In genomic region chr20:647479-648019, GRCh38 we compare ENCODE assay signal across 19 cellular contexts. TPM values are rescaled to one million over a fixed set of nuclear protein-coding genes. Genes with fewer than 3 reads are reported as not detected.
DNase-seq lines count a peak whose midpoint lies in the region; ATAC-seq and TF ChIP-seq lines count a peak whose summit lies in the region.
"Had no signal": no experiment of that assay in that cellular context is flagged by ENCODE, and none has a peak within 500 bp of the region (broad histone marks: within the 10 kb centered on the region; RNA-seq: fewer than 3 reads in every experiment).

No MANE protein-coding gene starts in this region.

- peaks cover 3% of the 10 kb centered on the region; the same call in 1 of the 2 replicates for H4K20me1 ChIP-seq in HCT116 (ENCODE audit: insufficient read depth)

- H3K36me3 ChIP-seq in left ventricle myocardium inferior = peaks cover 41% of the 10 kb centered on the region
- peaks cover 5 to 46% (median 40%) of the 10 kb centered on the region in 9 donors for H3K36me3 ChIP-seq in heart left ventricle
- peaks cover 18 to 42% of the 10 kb centered on the region in 2 experiments for H3K36me3 ChIP-seq in HCT116 (ENCODE audit: control insufficient read depth in 1 of 2, insufficient read depth in 2 of 2, low read length in 2 of 2)
- H3K36me3 ChIP-seq in adrenal gland (replicated peaks in 1 of 2) = peaks cover 0 to 36% of the 10 kb centered on the region in 2 donors
- H3K36me3 ChIP-seq in neutrophil = peaks cover 35% of the 10 kb centered on the region
- H3K36me3 ChIP-seq: BE2C had no signal

- no peaks in the 10 kb centered on the region for H3K9me2 ChIP-seq in HCT116 (ENCODE audit: insufficient read depth)

- TSS peak; percentile 4 for BruUV-seq in HCT116 (replicated peaks; lab: Mats Ljungman, UMichigan)

- no peak overlapping the region for H2AFZ ChIP-seq in HCT116 (ENCODE audit: low read depth, low read length, poor library complexity, severe bottlenecking)

- H3K4me2 ChIP-seq in HCT116 (ENCODE audit: low read length) = no peak overlapping the region

- CTCF ChIA-PET in HCT116 (lab: Charles Lee) = interaction anchor here (0.8 to 1.0 kb wide), 2 partner anchors 21 to 80 kb away, joined by 3 read pairs; no protein-coding TSS in a partner anchor

- RAD21 ChIA-PET in HCT116 (lab: Charles Lee; ENCODE audit: low non-redundant PET in 1 of 2, low total read pairs in 2 of 2, uncharacterized antibody in 2 of 2, unreplicated experiment in 2 of 2) = no interaction called here

- intact Hi-C loops in left ventricle myocardium inferior (cut with micrococcal nuclease) (loop anchor here (2.0 kb wide), 1 partner anchor 87 kb away; no protein-coding TSS in a partner anchor), heart left ventricle (cut with DNase I) (loop anchor here in 4 of 10 donors (2.0 to 10.0 kb wide), 3 partner anchors 87 to 295 kb away; no protein-coding TSS in a partner anchor), HCT116 (cut with micrococcal nuclease) (no loop called here), adrenal gland (cut with DNase I) (loop anchor here in 1 of 2 donors (5.0 kb wide), 1 partner anchor 85 kb away; no protein-coding TSS in a partner anchor)

- DNase-seq in left ventricle myocardium inferior (no peak), heart left ventricle (no peak), HCT116 (ENCODE audit: low read depth, low spot score) (no peak), adrenal gland (no peak), DMS153 (lab: John Stamatoyannopoulos, UW) (no peak), epidermal melanocyte (ENCODE audit: insufficient read length, low spot score) (no peak)
- no peak for DNase-seq in effector CD8-positive, alpha-beta T cell (lab: John Stamatoyannopoulos, UW)
- DNase-seq: 8988T; BE2C; C1 segment of cervical spinal cord; Caco-2; CD4-positive, CD25-positive, alpha-beta regulatory T cell; CD8-positive, alpha-beta memory T cell; DMS79; GDM1; GOT3; H7 had no signal

- H3K27me3 ChIP-seq in left ventricle myocardium inferior (ENCODE audit: low read depth) = no peaks in the 10 kb centered on the region
- H3K27me3 ChIP-seq in heart left ventricle = peaks cover 0 to 3% (median 0%) of the 10 kb centered on the region in 9 donors
- no peaks in the 10 kb centered on the region for H3K27me3 ChIP-seq in HCT116 (ENCODE audit: insufficient read depth, low read length)
- no peaks in the 10 kb centered on the region for H3K27me3 ChIP-seq in adrenal gland
- H3K27me3 ChIP-seq in neutrophil = peaks cover 24% of the 10 kb centered on the region
- H3K27me3 ChIP-seq: BE2C had no signal

- H3K4me1 ChIP-seq in left ventricle myocardium inferior = peaks cover 60% of the 10 kb centered on the region
- H3K4me1 ChIP-seq in heart left ventricle = peaks cover 0 to 56% (median 31%) of the 10 kb centered on the region in 12 donors
- peaks cover 17 to 46% of the 10 kb centered on the region in 2 experiments for H3K4me1 ChIP-seq in HCT116 (ENCODE audit: control insufficient read depth in 1 of 2, insufficient read depth in 2 of 2, low read length in 2 of 2)
- peaks cover 30 to 38% of the 10 kb centered on the region in 2 donors for H3K4me1 ChIP-seq in adrenal gland (replicated peaks in 1 of 2)
- H3K4me1 ChIP-seq in neutrophil (ENCODE audit: control insufficient read depth in 1 of 2, insufficient read depth in 1 of 2, low read depth in 1 of 2, low read length in 1 of 2) = peaks cover 11 to 21% of the 10 kb centered on the region in 2 experiments
- H3K4me1 ChIP-seq: BE2C, Caco-2 had no signal

- H3K9me3 ChIP-seq in left ventricle myocardium inferior (replicated peaks) (peaks cover 6% of the 10 kb centered on the region), heart left ventricle (peaks cover 0 to 7% (median 0%) of the 10 kb centered on the region in 12 donors), HCT116 (ENCODE audit: control insufficient read depth in 1 of 2, insufficient read depth in 1 of 2, low read depth in 1 of 2, low read length in 2 of 2) (peaks cover 4 to 17% of the 10 kb centered on the region in 2 experiments; a peak in 2 of 4 replicates), adrenal gland (replicated peaks in 1 of 3) (no peaks in the 10 kb centered on the region), neutrophil (no peaks in the 10 kb centered on the region)
- H3K9me3 ChIP-seq: BE2C, Caco-2 had no signal

- peak overlapping the region; percentile 66 for H3K27ac ChIP-seq in left ventricle myocardium inferior (replicated peaks)
- no peak overlapping the region for H3K27ac ChIP-seq in heart left ventricle
- H3K27ac ChIP-seq in HCT116 (ENCODE audit: low read depth, low read length) = no peak overlapping the region
- peak overlapping the region in 3 of 5 donors; percentile 19 to 24 (median 21) for H3K27ac ChIP-seq in adrenal gland
- H3K27ac ChIP-seq in neutrophil = peak overlapping the region; percentile 41

- no peak for TF ChIP-seq RAD21 in HCT116 (IDR thresholded peaks at IDR 0.05; ENCODE audit: low read depth)

- WGBS in heart left ventricle, 4 donors = 92 to 100% (median 96%) methylated on average over 2 of the region's 2 CpGs
- 92 to 97% (median 93%) methylated on average over 2 of the region's 2 CpGs for WGBS in adrenal gland, 4 donors

- peaks cover 61% of the 10 kb centered on the region for H3K79me2 ChIP-seq in HCT116 (ENCODE audit: insufficient read depth, low read length)

- POLR2A ChIA-PET in HCT116 (lab: Charles Lee) = interaction anchor here (0.6 kb wide), 1 partner anchor 282 kb away, joined by 3 read pairs; no protein-coding TSS in a partner anchor

- no peak for ATAC-seq in heart left ventricle
- ATAC-seq in HCT116 = no peak

- no peak overlapping the region for H3K4me3 ChIP-seq in left ventricle myocardium inferior
- H3K4me3 ChIP-seq in heart left ventricle = no peak overlapping the region
- H3K4me3 ChIP-seq in HCT116 (replicated peaks in 1 of 2; ENCODE audit: low read depth in 1 of 2, low read length in 2 of 2) = no peak overlapping the region
- no peak overlapping the region for H3K4me3 ChIP-seq in adrenal gland
- no peak overlapping the region for H3K4me3 ChIP-seq in neutrophil (ENCODE audit: low read depth in 1 of 2, low read length in 1 of 2)

- no peak overlapping the region for H3K9ac ChIP-seq in HCT116 (ENCODE audit: low read length)

- TF ChIP-seq POLR2A in heart left ventricle (IDR thresholded peaks at IDR 0.05) (no peak), HCT116 (IDR thresholded peaks at IDR 0.05; ENCODE audit: borderline replicate concordance, extremely low read depth, insufficient read depth, insufficient read length) (no peak), adrenal gland (IDR thresholded peaks at IDR 0.05) (no peak)

- TF ChIP-seq CTCF in left ventricle myocardium inferior (IDR thresholded peaks at IDR 0.05; ENCODE audit: borderline replicate concordance) (no peak), heart left ventricle (IDR thresholded peaks at IDR 0.05) (no peak), HCT116 (IDR thresholded peaks at IDR 0.05 in 2 of 3, conservative IDR thresholded peaks at IDR 0.05 in 1 of 3; ENCODE audit: borderline replicate concordance in 1 of 3, insufficient read depth in 1 of 3, low read depth in 2 of 3, low read length in 2 of 3) (no peak), adrenal gland (IDR thresholded peaks at IDR 0.05) (no peak), neutrophil (IDR thresholded peaks at IDR 0.05) (no peak)

TF ChIP-seq in HCT116, 20 proteins besides CTCF, POLR2A, EP300 and RAD21:
- peak; percentile 29; the same call in 1 of the 2 replicates for TF ChIP-seq CBX3 (IDR thresholded peaks at IDR 0.05; ENCODE audit: low read depth)
- TF ChIP-seq POLR2AphosphoS5 (IDR thresholded peaks at IDR 0.05; ENCODE audit: low read depth, low read length) = no peak

RNA-seq across cellular contexts. Expression of gene SRXN1, which starts 5.5 kb away (rescaled TPM):
- total RNA-seq in left ventricle myocardium inferior (55.3 TPM), heart left ventricle (100 to 1,000 TPM in 1 of 9 donors, 10 to 100 TPM in 8; 25.3 to 147 (median 39.1) TPM), HCT116 (2021; ENCODE audit: unreplicated experiment) (80.8 TPM), adrenal gland (100 to 1,000 TPM in 1 of 8 donors, 10 to 100 TPM in 7; 42.3 to 171 (median 67.6) TPM)
- polyA plus RNA-seq in heart left ventricle (10 to 100 TPM; 11.8 to 56.2 TPM), adrenal gland (100 to 1,000 TPM in 1 of 3 donors, 10 to 100 TPM in 2; 19.1 to 160 (median 24.9) TPM)
- polyA plus RNA-seq in HCT116 (2012) = 94.4 and 105 TPM in 2 replicates

RNA-seq across cellular contexts. Expression of gene SCRT2, which starts 28.1 kb away (rescaled TPM):
- not detected for total RNA-seq in left ventricle myocardium inferior
- total RNA-seq in heart left ventricle = not detected
- polyA plus RNA-seq in heart left ventricle = not detected
- not detected for total RNA-seq in HCT116 (2021; ENCODE audit: unreplicated experiment)
- not detected in 2 replicates for polyA plus RNA-seq in HCT116 (2012)
- not detected for total RNA-seq in adrenal gland
- not detected for polyA plus RNA-seq in adrenal gland
- total RNA-seq: Caco-2; CD4-positive, CD25-positive, alpha-beta regulatory T cell; CD8-positive, alpha-beta memory T cell; Daoy had no signal
- polyA plus RNA-seq: CD4-positive, CD25-positive, alpha-beta regulatory T cell; CD8-positive, alpha-beta memory T cell had no signal

RNA-seq across cellular contexts. Expression of gene TCF15, which starts 37.4 kb away (rescaled TPM):
- total RNA-seq in left ventricle myocardium inferior (11.1 TPM), heart left ventricle (10 to 100 TPM in 5 of 9 donors, 1 to 10 TPM in 4; 5.8 to 18.0 (median 10.0) TPM), HCT116 (2021; ENCODE audit: unreplicated experiment) (not detected), adrenal gland (1 to 10 TPM in 4 of 8 donors, under 1 TPM in 4; 0.37 to 2.2 (median 0.96) TPM)
- polyA plus RNA-seq in heart left ventricle (10 to 100 TPM in 1 of 2 donors, 1 to 10 TPM in 1; 7.3 to 14.1 TPM), adrenal gland (1 to 10 TPM in 2 of 3 donors, under 1 TPM in 1; 0.31 to 3.0 (median 2.7) TPM)
- polyA plus RNA-seq in HCT116 (2012) = not detected in 2 replicates
- total RNA-seq: Caco-2; CD4-positive, CD25-positive, alpha-beta regulatory T cell; CD8-positive, alpha-beta memory T cell had no signal
- polyA plus RNA-seq: CD4-positive, CD25-positive, alpha-beta regulatory T cell; CD8-positive, alpha-beta memory T cell had no signal

Comparison
In these comparisons a context has a peak if more than half of its experiments do, and no peak if none do; other contexts are left out.
1. H3K27ac ChIP-seq: peak in left ventricle myocardium inferior (single experiment), adrenal gland (3 of 5) and neutrophil (single experiment); none in heart left ventricle (0 of 12) and HCT116 (single experiment).